Comparison of ENCODE assay signal across 8 cellular contexts in genomic region chr5:181259974-181260719, GRCh38. TPM values are rescaled to one million over a fixed set of nuclear protein-coding genes. Genes with fewer than 3 reads are reported as not detected.
DNase-seq lines count a peak whose midpoint lies in the region; ATAC-seq and TF ChIP-seq lines count a peak whose summit lies in the region.

No MANE protein-coding gene starts in this region.

- WGBS in lung, 2 donors, result 2 to 4% methylated on average over 26 of the region's 26 CpGs
- 2% methylated on average over 26 of the region's 26 CpGs for WGBS in urinary bladder

- DNase-seq in cardiac muscle cell (ENCODE audit: low read depth in 1 of 2, low spot score in 1 of 2) (no peak), Right ventricle myocardium superior (no peak), astrocyte of the spinal cord (ENCODE audit: low read depth, low spot score) (no peak), lung (ENCODE audit: low spot score) (no peak), cerebellum (ENCODE audit: low spot score) (no peak)
- DNase-seq in stimulated activated naive CD4-positive, alpha-beta T cell treated with Interleukin-2 at 50 U/mL for 16 hours (lab: John Stamatoyannopoulos, UW), result no peak
- no peak for DNase-seq in activated effector memory CD4-positive, alpha-beta T cell treated with Interleukin-2 at 50 U/mL for 16 hours

- in situ Hi-C loops in astrocyte of the spinal cord (cut with HindIII; ENCODE audit: low sequenced_read_pairs), result no loop called here

- H3K36me3 ChIP-seq in cardiac muscle cell, result peaks cover 4% of the 10 kb centered on the region
- H3K36me3 ChIP-seq in lung (ENCODE audit: control insufficient read depth in 2 of 2, insufficient read depth in 2 of 2, low read length in 2 of 2), result peaks cover 0 to 2% of the 10 kb centered on the region in 2 donors
- H3K36me3 ChIP-seq in urinary bladder (ENCODE audit: insufficient read depth), result no peaks in the 10 kb centered on the region

- H3K9me3 ChIP-seq in cardiac muscle cell (ENCODE audit: low read depth) (no peaks in the 10 kb centered on the region), lung (ENCODE audit: control insufficient read depth in 2 of 2, insufficient read depth in 1 of 2, low read length in 1 of 2) (no peaks in the 10 kb centered on the region)

- H3K27me3 ChIP-seq in cardiac muscle cell (no peaks in the 10 kb centered on the region), lung (ENCODE audit: control insufficient read depth, insufficient read depth) (no peaks in the 10 kb centered on the region)

- peak overlapping the region; percentile 99 for H3K27ac ChIP-seq in cardiac muscle cell
- peak overlapping the region; percentile 94 to 100 for H3K27ac ChIP-seq in lung (ENCODE audit: low read depth in 1 of 2, low read length in 1 of 2)
- H3K27ac ChIP-seq in urinary bladder (ENCODE audit: low read depth), result peak overlapping the region; percentile 84

- TF ChIP-seq CTCF in cardiac muscle cell (IDR thresholded peaks at IDR 0.05; ENCODE audit: low read depth, low read length) (no peak), astrocyte of the spinal cord (IDR thresholded peaks at IDR 0.05; ENCODE audit: low read depth, low read length) (no peak), lung (IDR thresholded peaks at IDR 0.05; ENCODE audit: control extremely low read depth, extremely low read depth) (no peak)

- intact Hi-C loops in Right ventricle myocardium superior (cut with DNase I), result no loop called here

- H3K4me3 ChIP-seq in cardiac muscle cell (peak overlapping the region; percentile 73), astrocyte of the spinal cord (ENCODE audit: low read depth, low read length) (peak overlapping the region; percentile 83), lung (peak overlapping the region; percentile 99), urinary bladder (ENCODE audit: low read depth, low read length) (peak overlapping the region; percentile 62)

- ATAC-seq in Right ventricle myocardium superior (ENCODE audit: poor library complexity) (no peak), lung (ENCODE audit: insufficient read depth, low FRiP score) (no peak)

- H3K4me1 ChIP-seq in cardiac muscle cell (ENCODE audit: low read depth), result peaks cover 19% of the 10 kb centered on the region
- peaks cover 10 to 16% of the 10 kb centered on the region in 2 donors for H3K4me1 ChIP-seq in lung (ENCODE audit: control insufficient read depth in 2 of 2, insufficient read depth in 2 of 2, low read length in 2 of 2)
- H3K4me1 ChIP-seq in urinary bladder (ENCODE audit: insufficient read depth), result peaks cover 2% of the 10 kb centered on the region

RNA-seq across cellular contexts. Expression of gene TRIM52, which starts 0.8 kb away (rescaled TPM):
- 10.4 and 12.3 TPM in 2 replicates for total RNA-seq in cardiac muscle cell
- polyA plus RNA-seq in cardiac muscle cell, result 9.5 and 10.5 TPM in 2 replicates
- total RNA-seq in Right ventricle myocardium superior, result 9.3 TPM
- 10 to 100 TPM; 16.1 to 19.3 TPM for total RNA-seq in lung
- polyA plus RNA-seq in lung, result 10 to 100 TPM in 1 of 2 donors, 1 to 10 TPM in 1; 6.5 to 11.6 TPM
- total RNA-seq in urinary bladder, result 14.1 TPM
- 13.8 TPM for polyA plus RNA-seq in urinary bladder
- 19.9 TPM for total RNA-seq in cerebellum

RNA-seq across cellular contexts. Expression of gene RACK1, which starts 16.4 kb away (rescaled TPM):
- total RNA-seq in cardiac muscle cell, result 2,235 and 2,267 TPM in 2 replicates
- polyA plus RNA-seq in cardiac muscle cell, result 803 and 899 TPM in 2 replicates
- total RNA-seq in Right ventricle myocardium superior, result 577 TPM
- total RNA-seq in lung, result 1,000 to 10,000 TPM; 1,254 to 2,994 TPM
- 1,000 to 10,000 TPM; 1,850 to 2,028 TPM for polyA plus RNA-seq in lung
- total RNA-seq in urinary bladder, result 2,993 TPM
- 2,408 TPM for polyA plus RNA-seq in urinary bladder
- 2,116 TPM for total RNA-seq in cerebellum

RNA-seq across cellular contexts. Expression of gene TRIM41, which starts 37.1 kb away (rescaled TPM):
- total RNA-seq in cardiac muscle cell (29.4 and 30.1 TPM in 2 replicates), Right ventricle myocardium superior (20.7 TPM), lung (10 to 100 TPM; 13.1 to 38.6 TPM), urinary bladder (8.8 TPM), cerebellum (13.5 TPM)
- polyA plus RNA-seq in cardiac muscle cell (3.4 and 5.4 TPM in 2 replicates), lung (10 to 100 TPM; 20.3 to 24.1 TPM), urinary bladder (20.6 TPM)

RNA-seq across cellular contexts. Expression of gene TRIM7, which starts 55.2 kb away (rescaled TPM):
- total RNA-seq in cardiac muscle cell (0.39 TPM in 1 of 2 replicates, not detected in the other), Right ventricle myocardium superior (10.8 TPM), lung (1 to 10 TPM in 1 of 2 donors, under 1 TPM in 1; 0.46 to 3.8 TPM), urinary bladder (1.2 TPM), cerebellum (3.0 TPM)
- polyA plus RNA-seq in cardiac muscle cell (0.11 and 0.20 TPM in 2 replicates), lung (1 to 10 TPM; 1.2 to 3.6 TPM), urinary bladder (3.7 TPM)
